In genomic region chr20:2523919-2524434, GRCh38 we compare ENCODE assay signal across 7 cellular contexts. TPM values are rescaled to one million over a fixed set of nuclear protein-coding genes. Genes with fewer than 3 reads are reported as not detected.
A peak's percentile ranks its signal among the peaks of the same experiment; 100 is the strongest.
DNase-seq lines count a peak whose midpoint lies in the region; ATAC-seq and TF ChIP-seq lines count a peak whose summit lies in the region.

No MANE protein-coding gene starts in this region.

- H3K4me1 ChIP-seq in HUES48 (ENCODE audit: control insufficient read depth, insufficient read depth, low read length): no peaks in the 10 kb centered on the region

- H3K4me3 ChIP-seq in HUES48 (ENCODE audit: low read depth, low read length) (peak overlapping the region; percentile 77), iPS-18c (ENCODE audit: insufficient read depth, low read depth, low read length) (peak overlapping the region; percentile 81; the same call in 1 of the 2 replicates)

- H3K4me3 Mint-ChIP-seq in activated CD8-positive, alpha-beta T cell treated with anti-CD3 and anti-CD28 coated beads for 36 hours: peak overlapping the region; percentile 74
- H3K4me3 Mint-ChIP-seq in stimulated activated naive B cell treated with anti-CD40 and anti-IgM and Interleukin-4, amounts not matched to agents 10 μg/mL and 1 μg/mL and 100 μg/mL, for 72 hours: peak overlapping the region; percentile 91 to 95

- CTCF ChIA-PET in activated CD8-positive, alpha-beta T cell treated with anti-CD3 and anti-CD28 coated beads for 36 hours (lab: Charles Lee): interaction anchor here (0.6 to 6.6 kb wide), 19 partner anchors 11 to 220 kb away, joined by 3 to 147 read pairs (median 4); partner anchors contain the start of genes IDH3B, NOP56, SNRPB and ZNF343

- no peaks in the 10 kb centered on the region for H3K36me3 Mint-ChIP-seq in activated CD8-positive, alpha-beta T cell treated with anti-CD3 and anti-CD28 coated beads for 36 hours (ENCODE audit: low read depth)
- no peaks in the 10 kb centered on the region for H3K36me3 Mint-ChIP-seq in stimulated activated naive B cell treated with anti-CD40 and anti-IgM and Interleukin-4, amounts not matched to agents 10 μg/mL and 1 μg/mL and 100 μg/mL, for 72 hours

- POLR2A ChIA-PET in activated CD8-positive, alpha-beta T cell treated with anti-CD3 and anti-CD28 coated beads for 36 hours (lab: Charles Lee): interaction anchor here (0.7 to 2.1 kb wide), 6 partner anchors 11 to 271 kb away, joined by 3 to 17 read pairs (median 4); partner anchors contain the start of genes NOP56, SNRPB and ZNF343

- H3K9ac ChIP-seq in HUES48 (ENCODE audit: low read depth, low read length): no peak overlapping the region

- no peak for TF ChIP-seq CTCF in activated CD8-positive, alpha-beta T cell treated with anti-CD3 and anti-CD28 coated beads for 36 hours (IDR thresholded peaks at IDR 0.05)

- H3K27ac ChIP-seq in HUES48 (ENCODE audit: low read depth, low read length): no peak overlapping the region

- ATAC-seq in activated CD8-positive, alpha-beta T cell treated with anti-CD3 and anti-CD28 coated beads for 36 hours: no peak
- ATAC-seq in stimulated activated naive B cell treated with anti-CD40 and anti-IgM and Interleukin-4, amounts not matched to agents 10 μg/mL and 1 μg/mL and 100 μg/mL, for 72 hours (replicated peaks): no peak
- ATAC-seq in GM19035 (IDR thresholded peaks at IDR 0.05; ENCODE audit: unreplicated experiment) (no peak), HG02840 (IDR thresholded peaks at IDR 0.05; ENCODE audit: low FRiP score, unreplicated experiment) (no peak)

- H3K27me3 ChIP-seq in HUES48 (ENCODE audit: control insufficient read depth, insufficient read depth, low read length): peaks cover 96% of the 10 kb centered on the region

- intact Hi-C loops in activated CD8-positive, alpha-beta T cell treated with anti-CD3 and anti-CD28 coated beads for 36 hours (cut with micrococcal nuclease): loop anchor here (10.0 kb wide), 1 partner anchor 121 kb away; no protein-coding TSS in a partner anchor

- H3K9me3 Mint-ChIP-seq in activated CD8-positive, alpha-beta T cell treated with anti-CD3 and anti-CD28 coated beads for 36 hours: no peaks in the 10 kb centered on the region
- no peaks in the 10 kb centered on the region for H3K9me3 Mint-ChIP-seq in stimulated activated naive B cell treated with anti-CD40 and anti-IgM and Interleukin-4, amounts not matched to agents 10 μg/mL and 1 μg/mL and 100 μg/mL, for 72 hours

- peaks cover 7% of the 10 kb centered on the region for H3K4me1 Mint-ChIP-seq in activated CD8-positive, alpha-beta T cell treated with anti-CD3 and anti-CD28 coated beads for 36 hours (ENCODE audit: low read depth)
- peaks cover 14 to 21% of the 10 kb centered on the region in 2 donors for H3K4me1 Mint-ChIP-seq in stimulated activated naive B cell treated with anti-CD40 and anti-IgM and Interleukin-4, amounts not matched to agents 10 μg/mL and 1 μg/mL and 100 μg/mL, for 72 hours

- DNase-seq in activated CD8-positive, alpha-beta T cell treated with anti-CD3 and anti-CD28 coated beads for 36 hours: no peak
- DNase-seq in stimulated activated naive B cell treated with anti-CD40 and anti-IgM and Interleukin-4, amounts not matched to agents 10 μg/mL and 1 μg/mL and 100 μg/mL, for 72 hours: no peak
- no peak for DNase-seq in ACHN

- no peaks in the 10 kb centered on the region for H3K36me3 ChIP-seq in HUES48 (ENCODE audit: control insufficient read depth, insufficient read depth, low read length)

- H3K27ac Mint-ChIP-seq in activated CD8-positive, alpha-beta T cell treated with anti-CD3 and anti-CD28 coated beads for 36 hours: peak overlapping the region; percentile 86
- H3K27ac Mint-ChIP-seq in stimulated activated naive B cell treated with anti-CD40 and anti-IgM and Interleukin-4, amounts not matched to agents 10 μg/mL and 1 μg/mL and 100 μg/mL, for 72 hours: no peak overlapping the region

- in situ Hi-C loops in ACHN (cut with HindIII; ENCODE audit: low pct_ligation_motif_present, low pct_unique_long_range_greater_than_20kb, low sequenced_read_pairs): no loop called here

- H3K9me3 ChIP-seq in HUES48 (ENCODE audit: control insufficient read depth, insufficient read depth, low read length): no peaks in the 10 kb centered on the region
- no peaks in the 10 kb centered on the region for H3K9me3 ChIP-seq in iPS-18c (ENCODE audit: control insufficient read depth, insufficient read depth, low read length)

- H3K27me3 Mint-ChIP-seq in activated CD8-positive, alpha-beta T cell treated with anti-CD3 and anti-CD28 coated beads for 36 hours: peaks cover 6% of the 10 kb centered on the region
- H3K27me3 Mint-ChIP-seq in stimulated activated naive B cell treated with anti-CD40 and anti-IgM and Interleukin-4, amounts not matched to agents 10 μg/mL and 1 μg/mL and 100 μg/mL, for 72 hours: peaks cover 0 to 26% of the 10 kb centered on the region in 2 donors

RNA-seq across cellular contexts. Expression of gene TMC2, which starts 12.4 kb away (rescaled TPM):
- not detected for total RNA-seq in activated CD8-positive, alpha-beta T cell treated with anti-CD3 and anti-CD28 coated beads for 36 hours

RNA-seq across cellular contexts. Expression of gene ZNF343, which starts 15.3 kb away (rescaled TPM):
- 1 to 10 TPM; 8.5 to 9.5 TPM for total RNA-seq in activated CD8-positive, alpha-beta T cell treated with anti-CD3 and anti-CD28 coated beads for 36 hours

RNA-seq across cellular contexts. Expression of gene SNRPB, which starts 53.4 kb away (rescaled TPM):
- 100 to 1,000 TPM; 469 to 479 TPM for total RNA-seq in activated CD8-positive, alpha-beta T cell treated with anti-CD3 and anti-CD28 coated beads for 36 hours
